1 cellular context compared by ENCODE assay signal in genomic region chr14:100019156-100019882, GRCh38.
A peak's percentile ranks its signal among the peaks of the same experiment; 100 is the strongest.
TF ChIP-seq lines count a peak whose summit lies in the region.

No MANE protein-coding gene starts in this region.

TF ChIP-seq in IMR-90, 13 proteins besides CTCF, POLR2A, EP300 and RAD21 (continued from another document):
- peak; percentile 51 for TF ChIP-seq USF2 (IDR thresholded peaks at IDR 0.05; ENCODE audit: low read depth, low read length)
- TF ChIP-seq MAZ (IDR thresholded peaks at IDR 0.05; ENCODE audit: borderline replicate concordance, low read depth, low read length), result no peak
- no peak for TF ChIP-seq CEBPB (IDR thresholded peaks at IDR 0.05; ENCODE audit: low read depth, low read length)
- no peak for TF ChIP-seq MAFK (IDR thresholded peaks at IDR 0.05; ENCODE audit: low read depth, low read length)
